ENCODE assay signal across 20 cellular contexts in the genomic region with DNA sequence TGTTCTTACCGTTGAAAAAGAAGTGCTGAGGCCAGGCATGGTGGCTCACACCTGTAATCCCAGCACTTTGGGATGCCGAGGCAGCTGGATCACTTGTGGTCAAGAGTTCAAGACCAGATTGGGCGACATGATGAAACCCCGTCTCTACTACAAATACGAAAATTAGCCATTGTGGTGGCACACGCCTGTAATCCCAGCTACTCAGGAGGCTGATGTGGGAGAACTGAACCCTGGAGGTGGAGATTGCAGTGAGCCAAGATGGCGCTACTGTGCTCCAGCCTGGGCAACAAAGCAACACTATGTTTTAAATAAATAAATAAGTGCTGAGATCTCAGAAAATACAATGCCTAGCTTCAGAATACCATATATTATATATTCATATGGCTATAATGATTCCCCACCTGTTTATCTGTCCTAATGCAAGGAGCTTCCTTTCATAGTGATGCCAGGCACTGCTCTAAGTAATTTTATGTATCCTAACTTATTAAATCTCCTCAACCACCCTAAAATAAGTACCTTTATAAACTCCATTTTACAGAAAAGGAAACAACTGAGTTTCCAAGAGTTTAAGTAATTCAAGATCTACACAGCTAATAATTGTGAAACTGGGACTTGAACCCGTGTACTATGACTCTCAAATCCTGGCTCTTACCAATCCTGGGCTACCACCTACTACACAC. TPM values are rescaled to one million over a fixed set of nuclear protein-coding genes. Genes with fewer than 3 reads are reported as not detected.
A peak's percentile ranks its signal among the peaks of the same experiment; 100 is the strongest.
DNase-seq lines count a peak whose midpoint lies in the region; ATAC-seq and TF ChIP-seq lines count a peak whose summit lies in the region.
"Had no signal": no experiment of that assay in that cellular context is flagged by ENCODE, and none has a peak within 500 bp of the region (broad histone marks: within the 10 kb centered on the region; RNA-seq: fewer than 3 reads in every experiment).

No MANE protein-coding gene starts in this region.

- TF ChIP-seq CTCF in PC-3 (conservative IDR thresholded peaks at IDR 0.05; ENCODE audit: low read depth, low read length) (no peak), cardiac fibroblast (IDR thresholded peaks at IDR 0.05; ENCODE audit: low read depth, low read length) (no peak), osteocyte (IDR thresholded peaks at IDR 0.05) (no peak), omental fat pad (IDR thresholded peaks at IDR 0.05) (no peak)

- peak overlapping the region; percentile 48 for H3K27ac Mint-ChIP-seq in activated CD4-positive, alpha-beta T cell treated with anti-CD3 and anti-CD28 coated beads, Interleukin-2, amount 10 ng/mL, durations not matched to agents 24 days and 14 days
- peak overlapping the region; percentile 52 for H3K27ac Mint-ChIP-seq in osteocyte (ENCODE audit: unreplicated experiment)
- H3K27ac Mint-ChIP-seq: activated CD4-positive, alpha-beta memory T cell treated with anti-CD3 and anti-CD28 coated beads for 36 hours; nephron progenitor cell had no signal

- no peak overlapping the region for H3K4me3 Mint-ChIP-seq in activated CD4-positive, alpha-beta T cell treated with anti-CD3 and anti-CD28 coated beads, Interleukin-2, amount 10 ng/mL, durations not matched to agents 24 days and 14 days
- no peak overlapping the region for H3K4me3 Mint-ChIP-seq in osteocyte (ENCODE audit: unreplicated experiment)
- H3K4me3 Mint-ChIP-seq: activated CD4-positive, alpha-beta memory T cell treated with anti-CD3 and anti-CD28 coated beads for 36 hours; CD14-positive monocyte; nephron progenitor cell had no signal

- H3K4me1 Mint-ChIP-seq in activated CD4-positive, alpha-beta T cell treated with anti-CD3 and anti-CD28 coated beads, Interleukin-2, amount 10 ng/mL, durations not matched to agents 24 days and 14 days: peaks cover 57% of the 10 kb centered on the region
- H3K4me1 Mint-ChIP-seq in osteocyte (ENCODE audit: unreplicated experiment): peaks cover 61% of the 10 kb centered on the region

- peaks cover 69% of the 10 kb centered on the region for H3K4me1 ChIP-seq in PC-3 (ENCODE audit: insufficient read depth, low read length)

- H3K79me2 ChIP-seq in PC-3 (ENCODE audit: low read length): peaks cover 30% of the 10 kb centered on the region

- no peaks in the 10 kb centered on the region for H3K27me3 ChIP-seq in PC-3 (ENCODE audit: low read length)

- ATAC-seq in PC-3: no peak
- ATAC-seq in omental fat pad (ENCODE audit: low FRiP score): no peak

- no peak overlapping the region for H3K4me2 ChIP-seq in PC-3 (ENCODE audit: low read length)

- peaks cover 18% of the 10 kb centered on the region for H4K20me1 ChIP-seq in PC-3 (ENCODE audit: low read length)

- peaks cover 67% of the 10 kb centered on the region for H3F3A ChIP-seq in PC-3 (ENCODE audit: low read length, unreplicated experiment)

- peak overlapping the region; percentile 94 for H3K27ac ChIP-seq in PC-3 (ENCODE audit: low read length)

- H3K36me3 Mint-ChIP-seq in activated CD4-positive, alpha-beta T cell treated with anti-CD3 and anti-CD28 coated beads, Interleukin-2, amount 10 ng/mL, durations not matched to agents 24 days and 14 days (ENCODE audit: low read depth): peaks cover 39% of the 10 kb centered on the region
- H3K36me3 Mint-ChIP-seq in osteocyte (ENCODE audit: unreplicated experiment): peaks cover 13% of the 10 kb centered on the region
- H3K36me3 Mint-ChIP-seq: CD14-positive monocyte had no signal

- peaks cover 5% of the 10 kb centered on the region for H3K9me3 Mint-ChIP-seq in activated CD4-positive, alpha-beta T cell treated with anti-CD3 and anti-CD28 coated beads, Interleukin-2, amount 10 ng/mL, durations not matched to agents 24 days and 14 days
- H3K9me3 Mint-ChIP-seq in osteocyte (ENCODE audit: unreplicated experiment): no peaks in the 10 kb centered on the region
- H3K9me3 Mint-ChIP-seq: activated CD4-positive, alpha-beta memory T cell treated with anti-CD3 and anti-CD28 coated beads for 36 hours; nephron progenitor cell had no signal

- no TSS peak for BruUV-seq in PC-3 (replicated peaks; lab: Mats Ljungman, UMichigan)

- H2AFZ ChIP-seq in PC-3 (ENCODE audit: low read length): no peak overlapping the region

- POLR2A ChIA-PET in PC-3 (lab: Charles Lee; ENCODE audit: unreplicated experiment): interaction anchor here (0.7 to 1.0 kb wide), 3 partner anchors 7 to 161 kb away, joined by 4 to 6 read pairs (median 5); partner anchors contain the start of gene PHLDA1

- H3K9ac ChIP-seq in PC-3 (ENCODE audit: low read length): no peak overlapping the region

- DNase-seq in activated CD4-positive, alpha-beta T cell treated with anti-CD3 and anti-CD28 coated beads, Interleukin-2, amount 10 ng/mL, durations not matched to agents 24 days and 14 days: no peak
- no peak for DNase-seq in activated CD4-positive, alpha-beta T cell treated with anti-CD3 and anti-CD28 coated beads for 4 hours
- peak; percentile 29 for DNase-seq in PC-3
- peak; percentile 36 to 38 for DNase-seq in cardiac fibroblast (ENCODE audit: low read depth in 2 of 2)
- DNase-seq in osteocyte (ENCODE audit: extremely low spot score, unreplicated experiment): no peak
- DNase-seq in omental fat pad (ENCODE audit: low spot score): no peak
- no peak for DNase-seq in activated T-cell treated with anti-CD3 and anti-CD28 coated beads for 4 hours
- DNase-seq in NCI-H526 (lab: John Stamatoyannopoulos, UW): no peak
- DNase-seq: activated CD4-positive, alpha-beta memory T cell treated with anti-CD3 and anti-CD28 coated beads for 36 hours; central memory CD4-positive, alpha-beta T cell; DMS153; effector CD8-positive, alpha-beta T cell; hippocampal formation; mesendoderm; NCI-H146; NCI-H446; nephron progenitor cell; NK-92 treated with Interleukin-12 subunit alpha and Interleukin-12 subunit beta, amount 100 ng/mL, for 24 hours; stimulated activated CD4-positive, alpha-beta T cell treated with anti-CD3 and anti-CD28 coated beads, Interleukin-4, amount 100 ng/mL, for 4 hours had no signal

- no peaks in the 10 kb centered on the region for H3K27me3 Mint-ChIP-seq in activated CD4-positive, alpha-beta T cell treated with anti-CD3 and anti-CD28 coated beads, Interleukin-2, amount 10 ng/mL, durations not matched to agents 24 days and 14 days
- no peaks in the 10 kb centered on the region for H3K27me3 Mint-ChIP-seq in osteocyte (ENCODE audit: unreplicated experiment)
- H3K27me3 Mint-ChIP-seq: activated CD4-positive, alpha-beta memory T cell treated with anti-CD3 and anti-CD28 coated beads for 36 hours had no signal

- H3K9me3 ChIP-seq in PC-3 (ENCODE audit: low read length): no peaks in the 10 kb centered on the region

- CTCF ChIA-PET in PC-3 (lab: Charles Lee): interaction anchor here (0.6 to 0.7 kb wide), 4 partner anchors 27 to 174 kb away, joined by 3 read pairs; no protein-coding TSS in a partner anchor

- H3K4me3 ChIP-seq in PC-3 (ENCODE audit: low read length) (no peak overlapping the region), cardiac fibroblast (replicated peaks in 1 of 2; ENCODE audit: low read depth in 2 of 2, low read length in 2 of 2) (no peak overlapping the region)

- H3K36me3 ChIP-seq in PC-3 (ENCODE audit: low read depth, low read length): peaks cover 16% of the 10 kb centered on the region

- intact Hi-C loops in activated CD4-positive, alpha-beta T cell treated with anti-CD3 and anti-CD28 coated beads, Interleukin-2, amount 10 ng/mL, durations not matched to agents 24 days and 14 days (cut with micrococcal nuclease): no loop called here
- intact Hi-C loops in PC-3 (cut with micrococcal nuclease): loop anchor here (5.0 kb wide), 3 partner anchors 302 to 462 kb away; no protein-coding TSS in a partner anchor

- no peaks in the 10 kb centered on the region for H3K9me2 ChIP-seq in PC-3 (replicated peaks; ENCODE audit: low read length)

RNA-seq across cellular contexts. Expression of gene PHLDA1, which starts 7.3 kb away (rescaled TPM):
- total RNA-seq in activated CD4-positive, alpha-beta T cell treated with anti-CD3 and anti-CD28 coated beads, Interleukin-2, amount 10 ng/mL, durations not matched to agents 24 days and 14 days: 59.6 and 60.7 TPM in 2 replicates
- total RNA-seq in PC-3 (2014; rRNA removed): 181 and 218 TPM in 2 replicates
- total RNA-seq in osteocyte: 52.0 and 53.7 TPM in 2 replicates
- 10 to 100 TPM; 14.5 to 56.1 (median 28.5) TPM for total RNA-seq in omental fat pad

Comparison
In these comparisons a context has a peak if more than half of its experiments do, and no peak if none do; other contexts are left out.
1. DNase-seq: peak in PC-3 (single experiment) and cardiac fibroblast (2 of 2); none in activated CD4-positive, alpha-beta T cell treated with anti-CD3 and anti-CD28 coated beads, Interleukin-2, amount 10 ng/mL, durations not matched to agents 24 days and 14 days (single experiment), activated CD4-positive, alpha-beta T cell treated with anti-CD3 and anti-CD28 coated beads for 4 hours (0 of 2), osteocyte (single experiment), omental fat pad (single experiment), activated T-cell treated with anti-CD3 and anti-CD28 coated beads for 4 hours (single experiment) and NCI-H526 (0 of 2).